Comparison of ENCODE assay signal across 1 cellular context in the genomic region with DNA sequence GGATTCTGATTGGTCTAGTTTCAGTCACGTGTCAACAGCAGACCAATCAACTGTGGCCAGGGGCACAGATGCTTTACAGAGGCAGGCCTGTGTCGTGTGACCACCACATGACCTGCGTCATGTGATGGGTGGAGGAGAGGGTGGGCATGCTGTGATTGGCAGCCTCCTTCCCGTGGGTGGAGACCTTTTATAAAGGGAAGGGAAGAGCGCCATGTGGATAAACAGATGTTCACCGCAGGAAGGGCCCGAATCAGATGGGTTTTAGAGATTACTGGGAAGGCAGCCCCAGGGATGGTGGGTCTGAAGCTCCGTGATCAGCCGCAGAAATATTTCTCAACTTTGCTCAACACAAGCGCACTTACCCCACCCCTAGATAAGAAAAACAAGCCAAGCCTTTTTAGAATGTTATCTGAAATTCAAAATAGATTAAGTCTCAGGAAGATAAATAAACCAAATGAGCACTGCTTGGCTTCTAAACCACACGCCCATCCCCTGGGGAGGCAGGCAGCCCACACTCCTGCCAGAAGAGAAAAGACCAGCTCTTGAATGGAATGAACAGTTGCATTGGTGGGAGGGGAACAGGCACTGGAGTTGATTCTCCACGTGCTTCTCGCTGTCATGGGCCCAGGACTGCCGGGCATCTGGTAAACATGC.
TF ChIP-seq lines count a peak whose summit lies in the region.

No MANE protein-coding gene starts in this region.

TF ChIP-seq in SK-N-SH, 30 proteins besides CTCF, POLR2A, EP300 and RAD21 (continued from another document):
- TF ChIP-seq, protein P1, sequence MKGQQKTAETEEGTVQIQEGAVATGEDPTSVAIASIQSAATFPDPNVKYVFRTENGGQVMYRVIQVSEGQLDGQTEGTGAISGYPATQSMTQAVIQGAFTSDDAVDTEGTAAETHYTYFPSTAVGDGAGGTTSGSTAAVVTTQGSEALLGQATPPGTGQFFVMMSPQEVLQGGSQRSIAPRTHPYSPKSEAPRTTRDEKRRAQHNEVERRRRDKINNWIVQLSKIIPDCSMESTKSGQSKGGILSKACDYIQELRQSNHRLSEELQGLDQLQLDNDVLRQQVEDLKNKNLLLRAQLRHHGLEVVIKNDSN (IDR thresholded peaks at IDR 0.05; ENCODE audit: borderline replicate concordance, low read depth) = peak; percentile 89
- peak; percentile 94 for TF ChIP-seq USF2 (IDR thresholded peaks at IDR 0.05; ENCODE audit: borderline replicate concordance, low read depth, low read length)
- TF ChIP-seq RXRA (IDR thresholded peaks at IDR 0.05; ENCODE audit: borderline replicate concordance, low read depth) = no peak
- TF ChIP-seq SIN3A (IDR thresholded peaks at IDR 0.05; ENCODE audit: borderline replicate concordance, low read depth, low read length) = no peak
- TF ChIP-seq POLR2AphosphoS5 (IDR thresholded peaks at IDR 0.05; ENCODE audit: low read depth, low read length) = no peak
- TF ChIP-seq MXI1 (IDR thresholded peaks at IDR 0.05; ENCODE audit: low read depth, low read length) = peak; percentile 88
- TF ChIP-seq FOXM1 (IDR thresholded peaks at IDR 0.05; ENCODE audit: low read depth) = no peak
- TF ChIP-seq GATA2 (CRISPR knock-in tag; IDR thresholded peaks at IDR 0.05) = peak; percentile 63
